Comparison of ENCODE assay signal across 1 cellular context in genomic region chr12:64582111-64582510, GRCh38.
TF ChIP-seq lines count a peak whose summit lies in the region.

No MANE protein-coding gene starts in this region.

TF ChIP-seq in WTC11, 78 proteins besides CTCF, POLR2A, EP300 and RAD21 (continued from another document):
- TF ChIP-seq E2F4 (CRISPR knock-in tag; IDR thresholded peaks at IDR 0.05; ENCODE audit: borderline replicate concordance, low read depth) (no peak), SP1 (CRISPR knock-in tag; conservative IDR thresholded peaks at IDR 0.05) (no peak), ZNF121 (CRISPR knock-in tag; IDR thresholded peaks at IDR 0.05) (no peak), GRHL2 (CRISPR knock-in tag; IDR thresholded peaks at IDR 0.05; ENCODE audit: insufficient replicate concordance, severe bottlenecking) (no peak), CREB1 (CRISPR knock-in tag; IDR thresholded peaks at IDR 0.05) (no peak), TCF7 (CRISPR knock-in tag; IDR thresholded peaks at IDR 0.05; ENCODE audit: low read depth) (no peak), ZNF671 (CRISPR knock-in tag; IDR thresholded peaks at IDR 0.05) (no peak), IRF1 (CRISPR knock-in tag; IDR thresholded peaks at IDR 0.05) (no peak), ARID4B (CRISPR knock-in tag; IDR thresholded peaks at IDR 0.05; ENCODE audit: borderline replicate concordance) (no peak), KAT7 (CRISPR knock-in tag; IDR thresholded peaks at IDR 0.05; ENCODE audit: borderline replicate concordance) (no peak), GABPB1 (CRISPR knock-in tag; IDR thresholded peaks at IDR 0.05) (no peak), FOXJ3 (CRISPR knock-in tag; IDR thresholded peaks at IDR 0.05; ENCODE audit: borderline replicate concordance) (no peak), PREB (CRISPR knock-in tag; IDR thresholded peaks at IDR 0.05; ENCODE audit: borderline replicate concordance) (no peak)
